ENCODE assay signal across 8 cellular contexts in genomic region chr16:425082-425718, GRCh38. TPM values are rescaled to one million over a fixed set of nuclear protein-coding genes. Genes with fewer than 3 reads are reported as not detected.
DNase-seq lines count a peak whose midpoint lies in the region; ATAC-seq and TF ChIP-seq lines count a peak whose summit lies in the region.

A gene with protein sequence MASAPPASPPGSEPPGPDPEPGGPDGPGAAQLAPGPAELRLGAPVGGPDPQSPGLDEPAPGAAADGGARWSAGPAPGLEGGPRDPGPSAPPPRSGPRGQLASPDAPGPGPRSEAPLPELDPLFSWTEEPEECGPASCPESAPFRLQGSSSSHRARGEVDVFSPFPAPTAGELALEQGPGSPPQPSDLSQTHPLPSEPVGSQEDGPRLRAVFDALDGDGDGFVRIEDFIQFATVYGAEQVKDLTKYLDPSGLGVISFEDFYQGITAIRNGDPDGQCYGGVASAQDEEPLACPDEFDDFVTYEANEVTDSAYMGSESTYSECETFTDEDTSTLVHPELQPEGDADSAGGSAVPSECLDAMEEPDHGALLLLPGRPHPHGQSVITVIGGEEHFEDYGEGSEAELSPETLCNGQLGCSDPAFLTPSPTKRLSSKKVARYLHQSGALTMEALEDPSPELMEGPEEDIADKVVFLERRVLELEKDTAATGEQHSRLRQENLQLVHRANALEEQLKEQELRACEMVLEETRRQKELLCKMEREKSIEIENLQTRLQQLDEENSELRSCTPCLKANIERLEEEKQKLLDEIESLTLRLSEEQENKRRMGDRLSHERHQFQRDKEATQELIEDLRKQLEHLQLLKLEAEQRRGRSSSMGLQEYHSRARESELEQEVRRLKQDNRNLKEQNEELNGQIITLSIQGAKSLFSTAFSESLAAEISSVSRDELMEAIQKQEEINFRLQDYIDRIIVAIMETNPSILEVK (plus strand): TSS chr16:425649. CDS start chr16:426007, 358 bp downstream.

- peaks cover 9% of the 10 kb centered on the region; the same call in 1 of the 2 replicates for H3F3A ChIP-seq in GM23338 (replicated peaks; ENCODE audit: low read depth)
- no peaks in the 10 kb centered on the region for H3F3A ChIP-seq in Loucy (ENCODE audit: low read depth)

- H2AFZ ChIP-seq in GM23338 (peak within 1 kb of the TSS; percentile 100), Loucy (ENCODE audit: low read length) (peak within 1 kb of the TSS; percentile 88)

- H3K4me2 ChIP-seq in GM23338: peak within 1 kb of the TSS; percentile 94
- peak within 1 kb of the TSS; percentile 86 for H3K4me2 ChIP-seq in Loucy (ENCODE audit: low read depth, low read length, poor library complexity, severe bottlenecking)

- no peaks in the 10 kb centered on the region for H3K9me2 ChIP-seq in GM23338 (ENCODE audit: insufficient read depth)
- H3K9me2 ChIP-seq in Loucy (replicated peaks; ENCODE audit: low read depth, low read length): no peaks in the 10 kb centered on the region

- H3K4me1 Mint-ChIP-seq in GM23338: peaks cover 11% of the 10 kb centered on the region
- peaks cover 26% of the 10 kb centered on the region for H3K4me1 Mint-ChIP-seq in activated naive CD4-positive, alpha-beta T cell treated with anti-CD3 and anti-CD28 coated beads for 36 hours (ENCODE audit: low read depth)

- H3K4me1 ChIP-seq in GM23338 (ENCODE audit: insufficient read depth) (peaks cover 8% of the 10 kb centered on the region), Loucy (ENCODE audit: insufficient read depth, low read length, poor library complexity, severe bottlenecking) (peaks cover 15% of the 10 kb centered on the region)

- H3K27ac Mint-ChIP-seq in GM23338: no peak within 1 kb of the TSS
- H3K27ac Mint-ChIP-seq in activated naive CD4-positive, alpha-beta T cell treated with anti-CD3 and anti-CD28 coated beads for 36 hours: peak within 1 kb of the TSS; percentile 24

- peak; percentile 85 for ATAC-seq in GM23338
- peak; percentile 69 for ATAC-seq in omental fat pad (ENCODE audit: low FRiP score)

- H3K27me3 ChIP-seq in GM23338 (ENCODE audit: insufficient read depth): peaks cover 43% of the 10 kb centered on the region
- H3K27me3 ChIP-seq in Loucy (ENCODE audit: insufficient read depth, low read length, poor library complexity, severe bottlenecking): no peaks in the 10 kb centered on the region

- H3K36me3 ChIP-seq in GM23338 (ENCODE audit: insufficient read depth): no peaks in the 10 kb centered on the region
- H3K36me3 ChIP-seq in Loucy (ENCODE audit: insufficient read depth, low read length): no peaks in the 10 kb centered on the region

- H4K20me1 ChIP-seq in GM23338 (replicated peaks; ENCODE audit: insufficient read depth) (peaks cover 19% of the 10 kb centered on the region), Loucy (ENCODE audit: insufficient read depth, low read length, poor library complexity, severe bottlenecking) (peaks cover 6% of the 10 kb centered on the region)

- H3K27ac ChIP-seq in GM23338 (ENCODE audit: low read depth): no peak within 1 kb of the TSS
- H3K27ac ChIP-seq in temporal lobe (ENCODE audit: low read depth, low read length): peak within 1 kb of the TSS; percentile 86

- DNase-seq in ELR (ENCODE audit: low read depth) (peak; percentile 81), GM23338 (ENCODE audit: low spot score) (peak; percentile 86), SK-N-DZ (ENCODE audit: low spot score) (peak; percentile 88), germinal center (ENCODE audit: low spot score) (peak; percentile 90), omental fat pad (ENCODE audit: low spot score) (peak; percentile 61)
- peak; percentile 78 for DNase-seq in activated naive CD4-positive, alpha-beta T cell treated with anti-CD3 and anti-CD28 coated beads for 36 hours

- H3K9me3 Mint-ChIP-seq in GM23338: 0 out of 3 replicates have a peak, but pooled peaks cover 4% of the 10 kb centered on the region
- no peaks in the 10 kb centered on the region for H3K9me3 Mint-ChIP-seq in activated naive CD4-positive, alpha-beta T cell treated with anti-CD3 and anti-CD28 coated beads for 36 hours

- TF ChIP-seq CTCF in GM23338 (conservative IDR thresholded peaks at IDR 0.05; ENCODE audit: low read depth in 2 of 2) (peak; percentile 21 to 32; a peak in 2 of 4 replicates), Loucy (conservative IDR thresholded peaks at IDR 0.05; ENCODE audit: low read length) (no peak), omental fat pad (IDR thresholded peaks at IDR 0.05) (no peak)

- H3K4me3 ChIP-seq in GM23338 (peak within 1 kb of the TSS; percentile 83), Loucy (ENCODE audit: low read length, poor library complexity, severe bottlenecking) (peak within 1 kb of the TSS; percentile 75)

- peaks cover 47% of the 10 kb centered on the region for H3K27me3 Mint-ChIP-seq in GM23338 (ENCODE audit: insufficient read depth, low read depth, poor library complexity)
- peaks cover 2% of the 10 kb centered on the region for H3K27me3 Mint-ChIP-seq in activated naive CD4-positive, alpha-beta T cell treated with anti-CD3 and anti-CD28 coated beads for 36 hours (ENCODE audit: low read depth)

- peak within 1 kb of the TSS; percentile 70 for H3K9ac ChIP-seq in Loucy (ENCODE audit: low read depth, low read length, poor library complexity, severe bottlenecking)

- peak within 1 kb of the TSS; percentile 77 for H3K4me3 Mint-ChIP-seq in GM23338
- H3K4me3 Mint-ChIP-seq in activated naive CD4-positive, alpha-beta T cell treated with anti-CD3 and anti-CD28 coated beads for 36 hours: peak within 1 kb of the TSS; percentile 81

- peaks cover 9% of the 10 kb centered on the region for H3K36me3 Mint-ChIP-seq in GM23338 (ENCODE audit: low read depth)
- peaks cover 4% of the 10 kb centered on the region for H3K36me3 Mint-ChIP-seq in activated naive CD4-positive, alpha-beta T cell treated with anti-CD3 and anti-CD28 coated beads for 36 hours (ENCODE audit: low read depth)

- H3K79me2 ChIP-seq in GM23338 (replicated peaks; ENCODE audit: insufficient read depth) (peaks cover 37% of the 10 kb centered on the region), Loucy (ENCODE audit: insufficient read depth, low read length) (peaks cover 21% of the 10 kb centered on the region)

- no peaks in the 10 kb centered on the region for H3K9me3 ChIP-seq in Loucy (ENCODE audit: insufficient read depth, low read depth, low read length)

- intact Hi-C loops in activated naive CD4-positive, alpha-beta T cell treated with anti-CD3 and anti-CD28 coated beads for 36 hours (cut with micrococcal nuclease): loop anchor here (1.0 kb wide), 2 partner anchors 24 to 102 kb away; partner anchors contain the start of genes CAPN15 and DECR2

- CTCF ChIA-PET in activated naive CD4-positive, alpha-beta T cell treated with anti-CD3 and anti-CD28 coated beads for 36 hours (lab: Charles Lee): interaction anchor here (1.2 kb wide), 1 partner anchor 11 kb away, joined by 4 read pairs; no protein-coding TSS in a partner anchor

TF ChIP-seq in GM23338, 12 proteins besides CTCF, POLR2A, EP300 and RAD21:
- peak; percentile 91 for TF ChIP-seq CREB1 (CRISPR knock-in tag; IDR thresholded peaks at IDR 0.05; ENCODE audit: low read depth)
- no peak for TF ChIP-seq ZNF114 (CRISPR knock-in tag; IDR thresholded peaks at IDR 0.05)
- TF ChIP-seq NANOG (IDR thresholded peaks at IDR 0.05; ENCODE audit: borderline replicate concordance): no peak
- TF ChIP-seq ZNF331 (CRISPR knock-in tag; IDR thresholded peaks at IDR 0.05; ENCODE audit: low read depth): no peak
- peak; percentile 81 for TF ChIP-seq POLR2AphosphoS5 (IDR thresholded peaks at IDR 0.05; ENCODE audit: low read depth)
- no peak for TF ChIP-seq EZH2phosphoT487 (IDR thresholded peaks at IDR 0.05; ENCODE audit: unreplicated experiment)
- TF ChIP-seq REST (IDR thresholded peaks at IDR 0.05; ENCODE audit: unreplicated experiment): no peak
TF ChIP-seq in GM23338: peak in this region for 2.

RNA-seq across cellular contexts. Expression of the gene that starts here (rescaled TPM):
- 27.9 and 29.2 TPM in 2 replicates for total RNA-seq in GM23338 (2014; rRNA removed; shearing (Covaris generic))
- 3.2 and 4.4 TPM in 2 replicates for polyA plus RNA-seq in GM23338 (2016; fragmentation: Nextera tagmentation; extraction: Ambion mirVana)
- polyA plus RNA-seq in SK-N-DZ (2014; cell fraction: cytosol; rRNA removed): 31.3 and 32.7 TPM in 2 replicates
- 62.0 and 97.3 TPM in 2 replicates for polyA plus RNA-seq in SK-N-DZ (2014; cell fraction: nucleus; rRNA removed)
- total RNA-seq in activated naive CD4-positive, alpha-beta T cell treated with anti-CD3 and anti-CD28 coated beads for 36 hours: 10 to 100 TPM; 15.8 to 18.2 TPM
- total RNA-seq in omental fat pad (10 to 100 TPM; 24.9 to 52.2 (median 48.7) TPM), temporal lobe (29.0 TPM)

Comparison
In these comparisons a context has a peak if more than half of its experiments do, and no peak if none do; other contexts are left out.
1. CTCF ChIP-seq: peak in GM23338 (2 of 2); none in Loucy (single experiment) and omental fat pad (0 of 3).
2. Peak in every context shown above with its lines, with median percentiles within 50 percentile points of each other: DNase-seq.